ENCODE assay signal across 38 cellular contexts in the genomic region with DNA sequence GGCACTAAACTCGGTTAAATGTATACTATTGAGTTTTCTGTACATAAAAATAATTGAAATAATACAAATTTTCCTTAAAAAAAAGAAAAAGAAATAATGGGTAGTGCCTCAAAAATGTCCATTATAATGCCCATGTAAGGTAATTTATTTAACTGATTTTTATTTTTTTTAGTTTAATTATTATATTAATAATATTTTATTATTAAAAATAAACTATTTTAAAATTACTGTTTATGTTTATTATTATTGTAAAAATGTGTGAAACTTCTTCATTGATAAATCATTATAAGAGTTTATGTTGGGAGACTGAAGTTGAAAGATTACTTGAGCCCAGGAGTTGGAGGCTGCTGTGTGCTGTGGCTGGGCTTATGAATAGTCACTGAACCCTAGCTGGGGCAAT.
"Had no signal": no experiment of that assay in that cellular context is flagged by ENCODE, and none has a peak within 500 bp of the region (broad histone marks: within the 10 kb centered on the region; RNA-seq: fewer than 3 reads in every experiment).

No MANE protein-coding gene starts in this region.

- H3K36me3 Mint-ChIP-seq: activated CD4-positive, alpha-beta memory T cell treated with anti-CD3 and anti-CD28 coated beads for 36 hours; activated naive CD8-positive, alpha-beta T cell treated with anti-CD3 and anti-CD28 coated beads for 36 hours had no signal

- H3K27ac Mint-ChIP-seq: activated CD4-positive, alpha-beta memory T cell treated with anti-CD3 and anti-CD28 coated beads for 36 hours; activated CD4-positive, alpha-beta T cell treated with anti-CD3 and anti-CD28 coated beads, Interleukin-2, amount 10 ng/mL, durations not matched to agents 24 days and 14 days; activated CD8-positive, alpha-beta T cell treated with anti-CD3 and anti-CD28 coated beads for 36 hours; activated naive CD4-positive, alpha-beta T cell treated with anti-CD3 and anti-CD28 coated beads for 36 hours; activated naive CD4-positive, alpha-beta T cell treated with anti-CD3 and anti-CD28 coated beads, Interleukin-2, amount 50 U/mL, for 72 hours; activated naive CD8-positive, alpha-beta T cell treated with anti-CD3 and anti-CD28 coated beads for 36 hours; activated T-cell treated with anti-CD3 and anti-CD28 coated beads, Interleukin-2, amount 50 U/mL, for 72 hours; activated T-helper 1 cell treated with anti-CD3 and anti-CD28 coated beads, Interleukin-12 subunit alpha, Interleukin-12 subunit beta, Interleukin-2, Interleukin-4 antibody, amounts not matched to agents 30 ng/mL and 10 ng/mL and 1 ng/mL, durations not matched to agents 14 hours and 24 hours and 36 hours; activated T-helper 17 cell treated with anti-CD3 and anti-CD28 coated beads, Interleukin-2, amount 50 U/mL, for 72 hours; T-helper 1 cell treated with Interleukin-12 subunit alpha and Interleukin-12 subunit beta and Interleukin-4 antibody, amounts not matched to agents 30 μg/mL and 1 μg/mL, for 36 hours; T-helper 2 cell treated with Interferon-gamma antibody and Interleukin-4, amounts not matched to agents 5 μg/mL and 100 μg/mL, for 36 hours had no signal

- ATAC-seq: activated CD4-positive, CD25-positive, alpha-beta regulatory T cell treated with anti-CD3 and anti-CD28 coated beads, Interleukin-2, amount 50 U/mL, for 24 hours; activated CD8-positive, alpha-beta T cell treated with anti-CD3 and anti-CD28 coated beads for 36 hours; activated naive CD4-positive, alpha-beta T cell treated with anti-CD3 and anti-CD28 coated beads, Interleukin-2, amount 50 U/mL, for 72 hours; activated T-cell treated with anti-CD3 and anti-CD28 coated beads, Interleukin-2, amount 50 U/mL, for 4 hours; activated T-cell treated with anti-CD3 and anti-CD28 coated beads, Interleukin-2, amount 50 U/mL, for 72 hours; activated T-helper 17 cell treated with anti-CD3 and anti-CD28 coated beads, Interleukin-2, amount 50 U/mL, for 72 hours; body of pancreas had no signal

- H3K36me3 ChIP-seq: adrenal gland, brain microvascular endothelial cell, breast epithelium had no signal

- H3K4me1 ChIP-seq: adrenal gland, body of pancreas, breast epithelium had no signal

- H3K27ac ChIP-seq: adrenal gland, body of pancreas, brain microvascular endothelial cell, breast epithelium, VCaP had no signal

- H3K4me3 ChIP-seq: adrenal gland, body of pancreas, breast epithelium had no signal

- DNase-seq: activated CD4-positive, alpha-beta memory T cell treated with anti-CD3 and anti-CD28 coated beads for 36 hours; activated CD4-positive, alpha-beta T cell treated with anti-CD3 and anti-CD28 coated beads for 4 hours; activated CD4-positive, alpha-beta T cell treated with anti-CD3 and anti-CD28 coated beads, Interleukin-2, amount 10 ng/mL, durations not matched to agents 24 days and 14 days; activated CD4-positive, alpha-beta T cell treated with anti-CD3 and anti-CD28 coated beads, Interleukin-2, amount 50 U/mL, for 1 hour; activated CD4-positive, alpha-beta T cell treated with anti-CD3 and anti-CD28 coated beads, Interleukin-2, amount 50 U/mL, for 4 hours; activated CD4-positive, CD25-positive, alpha-beta regulatory T cell; activated CD8-positive, alpha-beta memory T cell treated with anti-CD3 and anti-CD28 coated beads, Interleukin-2, amount 50 U/mL, for 4 hours; activated CD8-positive, alpha-beta T cell treated with anti-CD3 and anti-CD28 coated beads for 36 hours; activated effector memory CD4-positive, alpha-beta T cell treated with anti-CD3 and anti-CD28 coated beads, Interleukin-2, amount 50 U/mL, for 16 hours; activated gamma-delta T cell treated with Interleukin-2 at 50 U/mL for 16 hours; activated naive CD4-positive, alpha-beta T cell; activated naive CD4-positive, alpha-beta T cell treated with anti-CD3 and anti-CD28 coated beads for 36 hours; activated naive CD4-positive, alpha-beta T cell treated with anti-CD3 and anti-CD28 coated beads, Interleukin-2, amount 50 U/mL, for 16 hours; activated naive CD8-positive, alpha-beta T cell treated with anti-CD3 and anti-CD28 coated beads for 36 hours; activated T-cell treated with anti-CD3 and anti-CD28 coated beads for 4 hours; activated T-cell treated with anti-CD3 and anti-CD28 coated beads, Interleukin-2, amount 50 U/mL, for 1 hour; activated T-cell treated with anti-CD3 and anti-CD28 coated beads, Interleukin-2, amount 50 U/mL, for 4 hours; activated T-cell treated with anti-CD3 and anti-CD28 coated beads, Interleukin-2, amount 50 U/mL, for 72 hours; adrenal gland; amniotic stem cell; aorta; body of pancreas; brain microvascular endothelial cell; central memory CD4-positive, alpha-beta T cell; cerebellar nuclear complex; T-helper 1 cell; T-helper 2 cell; T-helper 9 cell had no signal

- H3K27me3 ChIP-seq: adrenal gland, body of pancreas, brain microvascular endothelial cell, breast epithelium had no signal

- H3K4me1 Mint-ChIP-seq: activated CD4-positive, alpha-beta T cell treated with anti-CD3 and anti-CD28 coated beads, Interleukin-2, amount 10 ng/mL, durations not matched to agents 24 days and 14 days; activated naive CD8-positive, alpha-beta T cell treated with anti-CD3 and anti-CD28 coated beads for 36 hours; activated T-helper 17 cell treated with anti-CD3 and anti-CD28 coated beads, Interleukin-2, amount 50 U/mL, for 72 hours had no signal

- H3K27me3 Mint-ChIP-seq: activated CD4-positive, alpha-beta memory T cell treated with anti-CD3 and anti-CD28 coated beads for 36 hours; activated CD4-positive, alpha-beta T cell treated with anti-CD3 and anti-CD28 coated beads, Interleukin-2, amount 10 ng/mL, durations not matched to agents 24 days and 14 days; activated CD8-positive, alpha-beta T cell treated with anti-CD3 and anti-CD28 coated beads for 36 hours; activated naive CD8-positive, alpha-beta T cell treated with anti-CD3 and anti-CD28 coated beads for 36 hours; activated T-helper 17 cell treated with anti-CD3 and anti-CD28 coated beads, Interleukin-2, amount 50 U/mL, for 72 hours had no signal

- FAIRE-seq: astrocyte, TTC549 had no signal

- H3K4me3 Mint-ChIP-seq: activated CD4-positive, alpha-beta memory T cell treated with anti-CD3 and anti-CD28 coated beads for 36 hours; activated CD4-positive, alpha-beta T cell treated with anti-CD3 and anti-CD28 coated beads, Interleukin-2, amount 10 ng/mL, durations not matched to agents 24 days and 14 days; activated CD8-positive, alpha-beta T cell treated with anti-CD3 and anti-CD28 coated beads for 36 hours; activated naive CD4-positive, alpha-beta T cell treated with anti-CD3 and anti-CD28 coated beads for 36 hours; activated naive CD8-positive, alpha-beta T cell treated with anti-CD3 and anti-CD28 coated beads for 36 hours; activated T-cell treated with anti-CD3 and anti-CD28 coated beads, Interleukin-2, amount 50 U/mL, for 4 hours; activated T-cell treated with anti-CD3 and anti-CD28 coated beads, Interleukin-2, amount 50 U/mL, for 72 hours; activated T-helper 1 cell treated with anti-CD3 and anti-CD28 coated beads, Interleukin-12 subunit alpha, Interleukin-12 subunit beta, Interleukin-2, Interleukin-4 antibody, amounts not matched to agents 30 ng/mL and 10 ng/mL and 1 ng/mL, durations not matched to agents 14 hours and 24 hours and 36 hours; activated T-helper 17 cell treated with anti-CD3 and anti-CD28 coated beads, Interleukin-2, amount 50 U/mL, for 72 hours; T-helper 1 cell treated with Interleukin-12 subunit alpha and Interleukin-12 subunit beta and Interleukin-4 antibody, amounts not matched to agents 30 μg/mL and 1 μg/mL, for 36 hours; T-helper 2 cell treated with Interferon-gamma antibody and Interleukin-4, amounts not matched to agents 5 μg/mL and 100 μg/mL, for 36 hours had no signal

- H3K9me3 Mint-ChIP-seq: activated T-helper 17 cell treated with anti-CD3 and anti-CD28 coated beads, Interleukin-2, amount 50 U/mL, for 72 hours had no signal

- H3K9me3 ChIP-seq: adrenal gland, body of pancreas, breast epithelium had no signal
